1 cellular context compared by ENCODE assay signal in the genomic region with DNA sequence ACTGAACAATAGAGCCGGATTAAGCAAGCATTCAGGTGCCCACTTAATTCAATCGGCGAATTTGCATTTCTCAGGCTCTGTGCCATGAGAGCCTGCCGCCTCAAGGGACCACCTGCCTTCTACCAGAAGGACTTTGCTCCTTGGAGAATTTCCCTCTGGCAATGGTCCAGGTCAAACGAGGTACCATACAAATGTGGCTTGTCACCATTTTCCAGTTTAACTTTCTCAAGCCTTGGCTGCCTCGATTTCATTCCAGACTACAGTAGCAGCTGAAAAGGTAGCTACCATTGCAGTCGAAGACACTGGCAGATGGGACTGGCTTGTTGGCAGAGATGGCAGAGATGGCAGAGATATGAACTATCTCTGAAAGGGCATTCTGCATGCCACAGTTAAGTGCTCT.
TF ChIP-seq lines count a peak whose summit lies in the region.

No MANE protein-coding gene starts in this region.

TF ChIP-seq in WTC11, 78 proteins besides CTCF, POLR2A, EP300 and RAD21 (continued from another document):
- TF ChIP-seq, protein P1, sequence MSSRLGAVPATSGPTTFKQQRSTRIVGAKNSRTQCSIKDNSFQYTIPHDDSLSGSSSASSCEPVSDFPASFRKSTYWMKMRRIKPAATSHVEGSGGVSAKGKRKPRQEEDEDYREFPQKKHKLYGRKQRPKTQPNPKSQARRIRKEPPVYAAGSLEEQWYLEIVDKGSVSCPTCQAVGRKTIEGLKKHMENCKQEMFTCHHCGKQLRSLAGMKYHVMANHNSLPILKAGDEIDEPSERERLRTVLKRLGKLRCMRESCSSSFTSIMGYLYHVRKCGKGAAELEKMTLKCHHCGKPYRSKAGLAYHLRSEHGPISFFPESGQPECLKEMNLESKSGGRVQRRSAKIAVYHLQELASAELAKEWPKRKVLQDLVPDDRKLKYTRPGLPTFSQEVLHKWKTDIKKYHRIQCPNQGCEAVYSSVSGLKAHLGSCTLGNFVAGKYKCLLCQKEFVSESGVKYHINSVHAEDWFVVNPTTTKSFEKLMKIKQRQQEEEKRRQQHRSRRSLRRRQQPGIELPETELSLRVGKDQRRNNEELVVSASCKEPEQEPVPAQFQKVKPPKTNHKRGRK (CRISPR knock-in tag; IDR thresholded peaks at IDR 0.05; ENCODE audit: borderline replicate concordance) = no peak
- TF ChIP-seq, protein P2, sequence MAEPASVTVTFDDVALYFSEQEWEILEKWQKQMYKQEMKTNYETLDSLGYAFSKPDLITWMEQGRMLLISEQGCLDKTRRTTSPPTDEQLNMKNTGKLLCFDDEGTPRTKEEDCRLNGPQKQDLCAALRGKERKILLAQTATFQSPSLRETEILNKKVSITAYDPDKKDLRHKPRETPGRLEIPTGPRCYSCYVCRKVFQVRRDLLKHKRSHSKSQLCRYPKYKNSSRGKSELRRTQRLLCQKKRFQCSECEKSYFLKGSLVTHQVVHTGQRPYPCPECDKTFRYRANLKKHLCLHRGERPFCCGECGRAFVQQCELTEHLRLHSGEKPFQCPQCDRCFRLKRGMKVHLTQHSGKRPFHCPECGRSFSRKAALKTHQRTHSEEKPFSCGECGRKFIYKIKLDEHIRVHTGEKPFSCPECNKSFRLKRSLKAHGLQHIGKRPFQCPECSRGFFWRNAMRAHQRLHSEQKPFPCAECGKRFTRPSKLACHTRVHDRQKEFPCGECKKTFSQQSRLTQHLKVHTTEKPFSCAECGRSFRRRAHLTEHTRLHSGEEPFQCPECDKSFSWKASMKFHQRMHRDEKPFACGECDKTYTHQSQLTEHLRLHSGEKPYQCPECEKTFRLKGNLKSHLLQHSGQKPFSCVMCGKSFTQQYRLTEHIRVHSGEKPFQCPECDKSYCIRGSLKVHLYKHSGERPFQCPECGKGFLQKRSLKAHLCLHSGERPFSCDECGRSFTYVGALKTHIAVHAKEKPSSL (CRISPR knock-in tag; conservative IDR thresholded peaks at IDR 0.05) = no peak
- TF ChIP-seq TCF7 (CRISPR knock-in tag; IDR thresholded peaks at IDR 0.05; ENCODE audit: low read depth) (no peak), KAT7 (CRISPR knock-in tag; IDR thresholded peaks at IDR 0.05; ENCODE audit: borderline replicate concordance) (no peak), ZNF138 (CRISPR knock-in tag; conservative IDR thresholded peaks at IDR 0.05) (no peak), CREM (CRISPR knock-in tag; IDR thresholded peaks at IDR 0.05) (no peak)
TF ChIP-seq in WTC11: peak in this region for 0.
